2 cellular contexts compared by ENCODE assay signal in genomic region chr20:13283869-13284268, GRCh38.
TF ChIP-seq lines count a peak whose summit lies in the region.

No MANE protein-coding gene starts in this region.

TF ChIP-seq in HepG2, 621 proteins besides CTCF, POLR2A, EP300 and RAD21:
- TF ChIP-seq ZNF768 (CRISPR knock-in tag; IDR thresholded peaks at IDR 0.05) = peak; percentile 80; the same call in 1 of the 2 replicates
- no peak for TF ChIP-seq SCMH1 (CRISPR knock-in tag; IDR thresholded peaks at IDR 0.05; ENCODE audit: borderline replicate concordance)

TF ChIP-seq in H1, 55 proteins besides CTCF, POLR2A, EP300 and RAD21:
- 0 out of 2 replicates have a peak, but pooled peaks have one; percentile 19 for TF ChIP-seq KDM1A (IDR thresholded peaks at IDR 0.05; ENCODE audit: borderline replicate concordance, low read length)
- TF ChIP-seq RFX5 (IDR thresholded peaks at IDR 0.05; ENCODE audit: borderline replicate concordance, low read depth, low read length) = no peak
